Comparison of ENCODE assay signal across 8 cellular contexts in the genomic region with DNA sequence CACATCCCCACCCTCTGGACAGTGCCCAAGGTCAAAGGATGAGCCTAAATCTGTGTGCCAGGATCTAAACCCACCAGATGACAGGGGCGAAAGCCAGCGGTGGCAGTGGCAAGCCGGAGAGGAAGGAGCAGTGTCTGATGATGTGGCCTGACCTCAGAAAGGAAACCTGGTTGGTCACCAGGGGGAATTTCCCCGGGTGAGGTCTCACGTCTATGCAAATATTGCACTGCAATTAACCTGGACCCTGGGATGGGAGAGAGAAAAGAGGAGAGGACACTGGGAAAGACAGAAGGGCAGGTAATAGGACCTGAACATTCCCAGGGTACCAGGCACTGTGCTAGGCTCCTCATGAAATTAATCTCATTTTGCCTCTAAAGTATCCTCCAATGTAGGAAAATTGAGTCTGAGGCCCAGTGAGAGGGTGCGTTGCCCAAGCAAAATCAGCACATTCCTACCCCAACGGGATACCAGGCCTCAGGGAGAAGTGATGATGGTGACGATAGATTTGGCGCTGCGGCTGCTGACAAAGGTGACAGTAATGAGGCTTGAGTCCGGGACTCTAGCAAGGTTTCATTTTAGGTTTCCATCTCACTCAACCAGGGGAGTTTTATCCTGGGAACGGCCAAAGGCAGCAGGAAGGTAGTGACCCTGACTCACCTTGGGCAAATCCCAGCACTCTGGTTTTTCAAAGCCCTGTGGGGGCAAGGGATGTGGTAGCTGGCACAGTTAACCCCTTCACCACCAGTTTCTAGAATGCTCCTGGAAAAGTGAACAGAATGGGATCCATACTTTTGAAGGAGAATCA. TPM values are rescaled to one million over a fixed set of nuclear protein-coding genes. Genes with fewer than 3 reads are reported as not detected.
DNase-seq lines count a peak whose midpoint lies in the region; ATAC-seq lines count a peak whose summit lies in the region.

No MANE protein-coding gene starts in this region.

- ATAC-seq in GM19468 (IDR thresholded peaks at IDR 0.05; ENCODE audit: extremely low read depth, unreplicated experiment) (peak; percentile 44), HG03575 (IDR thresholded peaks at IDR 0.05; ENCODE audit: extremely low read depth, insufficient number of reproducible peaks, low FRiP score, unreplicated experiment) (peak; percentile 49)

- peak; percentile 42 for DNase-seq in Caki2 (ENCODE audit: low read depth)
- peak; percentile 11 for DNase-seq in activated T-cell treated with anti-CD3 and anti-CD28 coated beads for 1 hour (ENCODE audit: low read depth)
- peak; percentile 90 for DNase-seq in glomerular visceral epithelial cell (ENCODE audit: extremely low spot score)
- peak; percentile 45 for DNase-seq in stimulated activated CD8-positive, alpha-beta memory T cell treated with anti-CD3 and anti-CD28 coated beads, Interleukin-12 subunit alpha, Interleukin-12 subunit beta, amount 100 ng/mL, for 4 hours (ENCODE audit: low read depth)
- DNase-seq in SW480 (ENCODE audit: low spot score) = no peak
- no peak for DNase-seq in cerebellum (ENCODE audit: low spot score)

- in situ Hi-C loops in Caki2 (cut with HindIII; ENCODE audit: low pct_unique_long_range_greater_than_20kb, low sequenced_read_pairs) = no loop called here

RNA-seq across cellular contexts. Expression of gene TNIP1, which starts 13.4 kb away (rescaled TPM):
- 160 and 176 TPM in 2 replicates for total RNA-seq in Caki2 (2014; rRNA removed; shearing (Covaris generic); ENCODE audit: low replicate concordance)
- total RNA-seq in cerebellum = 18.3 TPM

Comparison
In these comparisons a context has a peak if more than half of its experiments do, and no peak if none do; other contexts are left out.
1. DNase-seq: peak in Caki2 (single experiment), activated T-cell treated with anti-CD3 and anti-CD28 coated beads for 1 hour (single experiment), glomerular visceral epithelial cell (single experiment) and stimulated activated CD8-positive, alpha-beta memory T cell treated with anti-CD3 and anti-CD28 coated beads, Interleukin-12 subunit alpha, Interleukin-12 subunit beta, amount 100 ng/mL, for 4 hours (single experiment); none in SW480 (single experiment) and cerebellum (single experiment).